Comparison of ENCODE assay signal across 8 cellular contexts in the genomic region with DNA sequence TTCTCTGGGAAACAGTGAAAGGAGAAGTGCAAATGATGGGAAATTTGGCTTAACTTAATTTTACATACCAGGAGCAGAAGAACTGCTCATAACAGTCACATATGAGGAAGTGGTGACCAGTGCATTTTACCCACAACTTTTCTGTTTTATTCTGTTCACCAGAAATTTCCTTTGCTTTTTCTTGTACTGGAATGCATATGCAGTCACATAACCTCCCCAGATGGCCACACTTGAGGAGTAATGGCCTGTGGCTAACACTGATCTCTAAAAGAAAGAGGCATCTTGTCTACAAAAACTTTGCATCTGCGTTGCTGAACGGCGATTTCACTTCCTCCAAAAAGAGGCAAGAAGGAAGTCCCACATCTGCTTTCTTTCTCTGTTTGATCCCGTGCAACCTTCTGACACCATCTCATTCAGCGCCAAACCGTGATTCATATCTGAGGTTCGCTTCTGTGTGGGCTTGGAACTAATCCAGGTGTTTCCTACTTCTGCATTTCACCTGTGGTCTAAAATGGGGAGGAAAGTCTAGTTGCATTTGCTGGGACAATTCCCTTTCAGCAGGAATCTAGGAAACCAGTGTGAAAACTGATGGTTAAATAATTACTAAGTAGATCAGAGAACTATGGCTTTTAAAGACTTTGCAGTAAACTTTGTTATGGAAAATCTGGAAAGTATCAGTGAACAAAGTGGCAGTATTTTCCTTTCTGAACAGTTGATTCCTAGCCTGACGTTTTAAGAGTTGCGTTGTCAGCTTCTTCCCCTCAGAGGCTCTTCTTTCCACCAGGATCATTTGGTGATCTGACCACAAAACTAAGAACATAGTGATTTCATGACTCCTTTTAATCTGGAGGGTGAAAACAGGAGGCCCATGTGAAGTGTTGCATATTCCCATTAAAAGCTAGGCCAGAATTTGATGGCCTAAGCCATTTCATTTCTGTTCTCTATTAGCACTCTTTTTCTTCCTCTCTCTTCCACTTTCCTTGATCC. TPM values are rescaled to one million over a fixed set of nuclear protein-coding genes. Genes with fewer than 3 reads are reported as not detected.
DNase-seq lines count a peak whose midpoint lies in the region; ATAC-seq and TF ChIP-seq lines count a peak whose summit lies in the region.

No MANE protein-coding gene starts in this region.

- no peaks in the 10 kb centered on the region for H3K27me3 ChIP-seq in subcutaneous abdominal adipose tissue (ENCODE audit: control insufficient read depth in 5 of 5, insufficient read depth in 4 of 5, low read length in 5 of 5)

- H3K36me3 ChIP-seq in subcutaneous abdominal adipose tissue (ENCODE audit: control insufficient read depth in 5 of 5, insufficient read depth in 5 of 5, low read length in 5 of 5), result no peaks in the 10 kb centered on the region

- no peak for TF ChIP-seq CTCF in fibroblast of pulmonary artery (IDR thresholded peaks at IDR 0.05; ENCODE audit: low read length, missing control alignments)
- no peak for TF ChIP-seq CTCF in coronary artery (IDR thresholded peaks at IDR 0.05)

- no peak overlapping the region for H3K4me3 ChIP-seq in fibroblast of pulmonary artery (replicated peaks; ENCODE audit: low read depth, low read length)
- H3K4me3 ChIP-seq in subcutaneous abdominal adipose tissue (ENCODE audit: low read depth in 1 of 5, low read length in 5 of 5), result peak overlapping the region in 1 of 5 donors; percentile 11
- no peak overlapping the region for H3K4me3 ChIP-seq in coronary artery

- no peaks in the 10 kb centered on the region for H3K9me3 ChIP-seq in subcutaneous abdominal adipose tissue (ENCODE audit: control insufficient read depth in 5 of 5, low read length in 5 of 5)

- ATAC-seq in activated T-cell treated with anti-CD3 and anti-CD28 coated beads, Interleukin-2, amount 50 U/mL, for 4 hours, result peak; percentile 64 to 72
- peak; percentile 85 for ATAC-seq in HG02759 (IDR thresholded peaks at IDR 0.05; ENCODE audit: unreplicated experiment)

- no peaks in the 10 kb centered on the region for H3K36me3 Mint-ChIP-seq in activated T-cell treated with anti-CD3 and anti-CD28 coated beads, Interleukin-2, amount 50 U/mL, for 4 hours (ENCODE audit: insufficient read depth)

- H3K9me3 Mint-ChIP-seq in activated T-cell treated with anti-CD3 and anti-CD28 coated beads, Interleukin-2, amount 50 U/mL, for 4 hours, result no peaks in the 10 kb centered on the region

- no peak overlapping the region for H3K4me3 Mint-ChIP-seq in activated T-cell treated with anti-CD3 and anti-CD28 coated beads, Interleukin-2, amount 50 U/mL, for 4 hours

- peaks cover 13% of the 10 kb centered on the region for H3K4me1 Mint-ChIP-seq in activated T-cell treated with anti-CD3 and anti-CD28 coated beads, Interleukin-2, amount 50 U/mL, for 4 hours (ENCODE audit: low read depth)

- peaks cover 3% of the 10 kb centered on the region for H3K27me3 Mint-ChIP-seq in activated T-cell treated with anti-CD3 and anti-CD28 coated beads, Interleukin-2, amount 50 U/mL, for 4 hours (ENCODE audit: low read depth)

- H3K9ac ChIP-seq in subcutaneous abdominal adipose tissue (ENCODE audit: low read length in 5 of 5), result no peak overlapping the region

- H3K27ac ChIP-seq in subcutaneous abdominal adipose tissue (ENCODE audit: low read depth, low read length), result peak overlapping the region; percentile 26
- H3K27ac ChIP-seq in coronary artery, result no peak overlapping the region

- DNase-seq in activated T-cell treated with anti-CD3 and anti-CD28 coated beads, Interleukin-2, amount 50 U/mL, for 4 hours, result no peak
- no peak for DNase-seq in activated T-cell treated with anti-CD3 and anti-CD28 coated beads for 4 hours
- peak; percentile 96 for DNase-seq in NAMALWA (ENCODE audit: low spot score)
- DNase-seq in fibroblast of pulmonary artery (ENCODE audit: low read depth), result peak; percentile 17
- no peak for DNase-seq in coronary artery (ENCODE audit: low spot score)
- no peak for DNase-seq in mesenteric fat pad (ENCODE audit: low spot score)

- H3K4me1 ChIP-seq in subcutaneous abdominal adipose tissue (ENCODE audit: control insufficient read depth in 5 of 5, insufficient read depth in 5 of 5, low read length in 5 of 5), result peaks cover 0 to 54% (median 28%) of the 10 kb centered on the region in 5 donors

RNA-seq across cellular contexts. Expression of gene MPEG1, which starts 4.2 kb away (rescaled TPM):
- under 1 TPM; 0.18 to 0.52 (median 0.18) TPM for total RNA-seq in activated T-cell treated with anti-CD3 and anti-CD28 coated beads, Interleukin-2, amount 50 U/mL, for 4 hours
- 71.5 TPM for total RNA-seq in mesenteric fat pad

RNA-seq across cellular contexts. Expression of gene DTX4, which starts 45.0 kb away (rescaled TPM):
- total RNA-seq in activated T-cell treated with anti-CD3 and anti-CD28 coated beads, Interleukin-2, amount 50 U/mL, for 4 hours, result under 1 TPM; 0.18 to 0.82 (median 0.21) TPM
- total RNA-seq in mesenteric fat pad, result 60.8 TPM

Comparison
In these comparisons a context has a peak if more than half of its experiments do, and no peak if none do; other contexts are left out.
1. DNase-seq: peak in NAMALWA (single experiment) and fibroblast of pulmonary artery (single experiment); none in activated T-cell treated with anti-CD3 and anti-CD28 coated beads, Interleukin-2, amount 50 U/mL, for 4 hours (single experiment), activated T-cell treated with anti-CD3 and anti-CD28 coated beads for 4 hours (single experiment), coronary artery (single experiment) and mesenteric fat pad (single experiment).
2. RNA of gene MPEG1, which starts 4.2 kb away (total RNA-seq): 71.5 TPM in mesenteric fat pad (single experiment); 0.18 to 0.52 TPM in activated T-cell treated with anti-CD3 and anti-CD28 coated beads, Interleukin-2, amount 50 U/mL, for 4 hours; every median in the first group is over 10 times any median in the second.
3. RNA of gene DTX4, which starts 45.0 kb away (total RNA-seq): 60.8 TPM in mesenteric fat pad (single experiment); 0.18 to 0.82 TPM in activated T-cell treated with anti-CD3 and anti-CD28 coated beads, Interleukin-2, amount 50 U/mL, for 4 hours; every median in the first group is over 10 times any median in the second.